ENCODE assay signal across 11 cellular contexts in the genomic region with DNA sequence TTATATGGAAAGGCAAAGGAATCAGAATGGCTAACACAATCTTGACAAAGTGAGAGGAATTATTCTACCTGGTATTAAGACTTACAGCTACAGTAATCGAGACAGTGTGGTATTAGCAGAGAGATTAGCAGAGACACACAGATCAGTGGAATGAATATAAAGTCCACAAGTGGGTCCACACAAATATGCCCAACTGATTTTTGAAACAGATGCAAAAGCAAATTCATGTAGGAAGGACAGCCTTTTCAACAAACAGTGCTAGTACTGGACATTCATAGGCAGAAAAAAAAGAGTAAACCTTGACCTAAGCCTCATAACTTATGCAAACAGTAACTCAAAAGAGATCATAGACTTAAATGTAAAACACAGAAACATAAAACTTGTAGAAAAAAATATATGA.
"Had no signal": no experiment of that assay in that cellular context is flagged by ENCODE, and none has a peak within 500 bp of the region (broad histone marks: within the 10 kb centered on the region; RNA-seq: fewer than 3 reads in every experiment).

No MANE protein-coding gene starts in this region.

- H3K27ac Mint-ChIP-seq: GM23338, HFFc6 had no signal

- H3K9me3 ChIP-seq: HAP-1 had no signal

- DNase-seq: GOT3, H7, H9, HCEC 1CT, HFFc6 had no signal

- H2AFZ ChIP-seq: GM23248, GM23338 had no signal

- H3K4me1 Mint-ChIP-seq: H9 had no signal

- H3K4me2 ChIP-seq: GM23338 had no signal

- FAIRE-seq: H1, H54 had no signal

- H3K27ac ChIP-seq: GM23248 had no signal

- H3K36me3 ChIP-seq: HAP-1 had no signal

- ATAC-seq: GM23338, HCT116 had no signal

- H3K4me3 ChIP-seq: GM23248, GM23338, HAP-1 had no signal

- H3K9me3 Mint-ChIP-seq: GM23338, H9, HFFc6 had no signal

- H3K4me3 Mint-ChIP-seq: GM23338, H9, HFFc6 had no signal

- H3K9ac ChIP-seq: GM23248 had no signal

- H3K4me1 ChIP-seq: HAP-1 had no signal
